ENCODE assay signal across 19 cellular contexts in genomic region chr15:59791646-59792208, GRCh38.
DNase-seq lines count a peak whose midpoint lies in the region; ATAC-seq, FAIRE-seq and TF ChIP-seq lines count a peak whose summit lies in the region.
"Had no signal": no experiment of that assay in that cellular context is flagged by ENCODE, and none has a peak within 500 bp of the region (broad histone marks: within the 10 kb centered on the region; RNA-seq: fewer than 3 reads in every experiment).

No MANE protein-coding gene starts in this region.

- H3K27ac ChIP-seq in CD4-positive, alpha-beta T cell (ENCODE audit: low read depth, low read length) = no peak overlapping the region
- H3K27ac ChIP-seq: neural progenitor cell, PC-9, psoas muscle, transverse colon had no signal

- TF ChIP-seq CTCF in CD4-positive, alpha-beta T cell (IDR thresholded peaks at IDR 0.05) = no peak

- intact Hi-C loops in CD4-positive, alpha-beta T cell (cut with DNase I, micrococcal nuclease) = no loop called here
- intact Hi-C loops in head of caudate nucleus (cut with DNase I) = no loop called here

- no peaks in the 10 kb centered on the region for H3K27me3 ChIP-seq in CD4-positive, alpha-beta T cell (ENCODE audit: control insufficient read depth, insufficient read depth, low read length)
- H3K27me3 ChIP-seq: neural progenitor cell had no signal

- no peak for FAIRE-seq in GM12891 (lab: Jason Lieb, UNC)
- FAIRE-seq: G401.6 had no signal

- H3K27me3 Mint-ChIP-seq in CD4-positive, alpha-beta T cell = no peaks in the 10 kb centered on the region
- H3K27me3 Mint-ChIP-seq: activated CD4-positive, alpha-beta memory T cell treated with anti-CD3 and anti-CD28 coated beads for 36 hours; stimulated activated naive CD8-positive, alpha-beta T cell treated with anti-CD3 and anti-CD28 coated beads, Interleukin-15, Interleukin-2, amounts not matched to agents 100 ng/mL and 50 ng/mL, for 24 hours had no signal

- peak overlapping the region; percentile 79 for H3K27ac Mint-ChIP-seq in CD4-positive, alpha-beta T cell
- H3K27ac Mint-ChIP-seq: activated CD4-positive, alpha-beta memory T cell treated with anti-CD3 and anti-CD28 coated beads for 36 hours; immature natural killer cell; neural progenitor cell; stimulated activated naive CD8-positive, alpha-beta T cell treated with anti-CD3 and anti-CD28 coated beads, Interleukin-15, Interleukin-2, amounts not matched to agents 100 ng/mL and 50 ng/mL, for 24 hours had no signal

- H3K9me3 ChIP-seq in CD4-positive, alpha-beta T cell (ENCODE audit: control insufficient read depth, low read length) = no peaks in the 10 kb centered on the region
- H3K9me3 ChIP-seq: mucosa of descending colon, psoas muscle, transverse colon had no signal

- H3K36me3 Mint-ChIP-seq in CD4-positive, alpha-beta T cell (ENCODE audit: low read depth) = no peaks in the 10 kb centered on the region
- H3K36me3 Mint-ChIP-seq: activated CD4-positive, alpha-beta memory T cell treated with anti-CD3 and anti-CD28 coated beads for 36 hours; immature natural killer cell; neural progenitor cell had no signal

- POLR2A ChIA-PET in CD4-positive, alpha-beta T cell (lab: Charles Lee) = interaction anchor here (0.9 to 4.5 kb wide), 2 partner anchors 11 to 186 kb away, joined by 3 to 47 read pairs; no protein-coding TSS in a partner anchor

- CTCF ChIA-PET in CD4-positive, alpha-beta T cell (lab: Charles Lee) = interaction anchor here (1.2 to 1.8 kb wide), 2 partner anchors 10 to 40 kb away, joined by 3 to 4 read pairs; no protein-coding TSS in a partner anchor

- no peak for TF ChIP-seq POLR2A in GM12891 (IDR thresholded peaks at IDR 0.05; ENCODE audit: low read depth, low read length)

- peak; percentile 9 for ATAC-seq in CD4-positive, alpha-beta T cell (ENCODE audit: poor library complexity)
- ATAC-seq in HG02870 (IDR thresholded peaks at IDR 0.05; ENCODE audit: unreplicated experiment) = no peak
- ATAC-seq: mucosa of descending colon, psoas muscle had no signal

- DNase-seq in CD4-positive, alpha-beta T cell = no peak
- DNase-seq in DMS53 treated with DMSO at 0.1 percent for 48 hours (lab: John Stamatoyannopoulos, UW; ENCODE audit: unreplicated experiment) (peak; percentile 19), NCI-H69 (lab: John Stamatoyannopoulos, UW) (peak; percentile 53), head of caudate nucleus (peak in 25 of 42 donors; percentile 4 to 75 (median 25)), KBM-7 (no peak), GM12891 (ENCODE audit: insufficient read length, low spot score) (no peak)
- DNase-seq: AML-193, immature natural killer cell, mucosa of descending colon, NCI-H2171 treated with DMSO at 0.1 percent for 48 hours, NCI-H774, PC-9, psoas muscle, transverse colon had no signal

- in situ Hi-C loops in KBM-7 (cut with MboI; ENCODE audit: low pct_unique_long_range_greater_than_20kb, low sequenced_read_pairs) = no loop called here

- peaks cover 66% of the 10 kb centered on the region for H3K4me1 Mint-ChIP-seq in CD4-positive, alpha-beta T cell (ENCODE audit: low read depth)
- H3K4me1 Mint-ChIP-seq: immature natural killer cell had no signal

- H3K9me3 Mint-ChIP-seq in CD4-positive, alpha-beta T cell = no peaks in the 10 kb centered on the region
- H3K9me3 Mint-ChIP-seq: activated CD4-positive, alpha-beta memory T cell treated with anti-CD3 and anti-CD28 coated beads for 36 hours; neural progenitor cell; stimulated activated naive CD8-positive, alpha-beta T cell treated with anti-CD3 and anti-CD28 coated beads, Interleukin-15, Interleukin-2, amounts not matched to agents 100 ng/mL and 50 ng/mL, for 24 hours had no signal

- H3K4me3 Mint-ChIP-seq in CD4-positive, alpha-beta T cell = no peak overlapping the region
- H3K4me3 Mint-ChIP-seq: activated CD4-positive, alpha-beta memory T cell treated with anti-CD3 and anti-CD28 coated beads for 36 hours; immature natural killer cell; neural progenitor cell; stimulated activated naive CD8-positive, alpha-beta T cell treated with anti-CD3 and anti-CD28 coated beads, Interleukin-15, Interleukin-2, amounts not matched to agents 100 ng/mL and 50 ng/mL, for 24 hours had no signal

TF ChIP-seq in GM12891, 5 proteins besides CTCF, POLR2A, EP300 and RAD21:
- TF ChIP-seq PAX5 (IDR thresholded peaks at IDR 0.05; ENCODE audit: insufficient read depth, low read length, severe bottlenecking) (no peak), POLR2AphosphoS5 (IDR thresholded peaks at IDR 0.05; ENCODE audit: low read depth, low read length) (no peak), SPI1 (IDR thresholded peaks at IDR 0.05; ENCODE audit: low read depth, low read length) (no peak), POU2F2 (IDR thresholded peaks at IDR 0.05; ENCODE audit: low read depth, low read length) (no peak), TAF1 (IDR thresholded peaks at IDR 0.05; ENCODE audit: low read depth, low read length) (no peak)

Comparison
In these comparisons a context has a peak if more than half of its experiments do, and no peak if none do; other contexts are left out.
1. DNase-seq: peak in DMS53 treated with DMSO at 0.1 percent for 48 hours (single experiment), NCI-H69 (single experiment) and head of caudate nucleus (25 of 42); none in CD4-positive, alpha-beta T cell (0 of 10), KBM-7 (single experiment) and GM12891 (single experiment).